In genomic region chr12:116448165-116448756, GRCh38 we compare ENCODE assay signal across 31 cellular contexts.
"Had no signal": no experiment of that assay in that cellular context is flagged by ENCODE, and none has a peak within 500 bp of the region (broad histone marks: within the 10 kb centered on the region; RNA-seq: fewer than 3 reads in every experiment).

No MANE protein-coding gene starts in this region.

- DNase-seq: activated B cell treated with CpG ODN at 0.5 μM for 24 hours; activated CD4-positive, alpha-beta T cell treated with anti-CD3 and anti-CD28 coated beads for 1 hour; activated CD4-positive, alpha-beta T cell treated with anti-CD3 and anti-CD28 coated beads, Interleukin-2, amount 10 ng/mL, durations not matched to agents 24 days and 14 days; activated CD4-positive, alpha-beta T cell treated with anti-CD3 and anti-CD28 coated beads, Interleukin-2, amount 50 U/mL, for 48 hours; activated CD8-positive, alpha-beta memory T cell treated with anti-CD3 and anti-CD28 coated beads, Interleukin-2, amount 10 ng/mL, durations not matched to agents 7 days and 5 days; activated effector memory CD4-positive, alpha-beta T cell treated with Interleukin-2 at 50 U/mL for 16 hours; activated naive CD4-positive, alpha-beta T cell; activated T-cell treated with anti-CD3 and anti-CD28 coated beads, Interleukin-2, amount 50 U/mL, for 24 hours; aorta; central memory CD4-positive, alpha-beta T cell; MG63; MV-4-11; NCI-H1092 treated with DMSO at 0.1 percent for 48 hours; NCI-H1417 treated with DMSO at 0.1 percent for 48 hours; NCI-H1694; NCI-H2029; NCI-H2107; NCI-H2171 treated with DMSO at 0.1 percent for 48 hours; NCI-H226; NCI-H526; NCI-H82; SHP77; SW 1271 had no signal

- H3K27me3 ChIP-seq: MG63, Peyer's patch, SJSA1 had no signal

- H3K9me3 ChIP-seq: Peyer's patch, SJSA1 had no signal

- H3K4me3 Mint-ChIP-seq: activated B cell treated with CpG ODN at 0.5 μM for 24 hours; activated CD4-positive, alpha-beta T cell treated with anti-CD3 and anti-CD28 coated beads, Interleukin-2, amount 10 ng/mL, durations not matched to agents 24 days and 14 days; activated CD8-positive, alpha-beta memory T cell treated with anti-CD3 and anti-CD28 coated beads, Interleukin-2, amount 10 ng/mL, durations not matched to agents 7 days and 5 days; activated naive CD4-positive, alpha-beta T cell treated with anti-CD3 and anti-CD28 coated beads, Interleukin-2, amount 50 U/mL, for 24 hours; activated T-cell treated with anti-CD3 and anti-CD28 coated beads, Interleukin-2, amount 50 U/mL, for 24 hours; activated T-helper 1 cell treated with anti-CD3 and anti-CD28 coated beads, Interleukin-12 subunit alpha, Interleukin-12 subunit beta, Interleukin-2, Interleukin-4 antibody, amounts not matched to agents 30 ng/mL and 10 ng/mL and 1 ng/mL, durations not matched to agents 14 hours and 24 hours and 36 hours had no signal

- H3K27me3 Mint-ChIP-seq: activated B cell treated with CpG ODN at 0.5 μM for 24 hours; activated CD4-positive, alpha-beta T cell treated with anti-CD3 and anti-CD28 coated beads, Interleukin-2, amount 10 ng/mL, durations not matched to agents 24 days and 14 days; activated naive CD4-positive, alpha-beta T cell treated with anti-CD3 and anti-CD28 coated beads, Interleukin-2, amount 50 U/mL, for 24 hours; activated T-cell treated with anti-CD3 and anti-CD28 coated beads, Interleukin-2, amount 50 U/mL, for 24 hours had no signal

- H3K4me1 Mint-ChIP-seq: activated CD4-positive, alpha-beta T cell treated with anti-CD3 and anti-CD28 coated beads, Interleukin-2, amount 10 ng/mL, durations not matched to agents 24 days and 14 days; activated naive CD4-positive, alpha-beta T cell treated with anti-CD3 and anti-CD28 coated beads, Interleukin-2, amount 50 U/mL, for 24 hours had no signal

- H3K4me3 ChIP-seq: MG63, Peyer's patch, SJSA1 had no signal

- H3K4me2 ChIP-seq: KMS-11 had no signal

- H3K36me3 ChIP-seq: MG63, Peyer's patch, SJSA1 had no signal

- H3K36me3 Mint-ChIP-seq: activated CD8-positive, alpha-beta memory T cell treated with anti-CD3 and anti-CD28 coated beads, Interleukin-2, amount 10 ng/mL, durations not matched to agents 7 days and 5 days; activated naive CD4-positive, alpha-beta T cell treated with anti-CD3 and anti-CD28 coated beads, Interleukin-2, amount 50 U/mL, for 24 hours had no signal

- H3K27ac ChIP-seq: KMS-11, Peyer's patch, SJSA1 had no signal

- FAIRE-seq: bronchial epithelial cell, TTC549 had no signal

- ATAC-seq: activated CD8-positive, alpha-beta memory T cell treated with anti-CD3 and anti-CD28 coated beads, Interleukin-2, amount 10 ng/mL, durations not matched to agents 7 days and 5 days; SK-N-SH treated with all-trans-retinoic acid at 6 μM for 48 hours had no signal

- H3K9me3 Mint-ChIP-seq: activated B cell treated with CpG ODN at 0.5 μM for 24 hours; activated CD4-positive, alpha-beta T cell treated with anti-CD3 and anti-CD28 coated beads, Interleukin-2, amount 10 ng/mL, durations not matched to agents 24 days and 14 days; activated naive CD4-positive, alpha-beta T cell treated with anti-CD3 and anti-CD28 coated beads, Interleukin-2, amount 50 U/mL, for 24 hours; activated T-cell treated with anti-CD3 and anti-CD28 coated beads, Interleukin-2, amount 50 U/mL, for 24 hours; activated T-helper 1 cell treated with anti-CD3 and anti-CD28 coated beads, Interleukin-12 subunit alpha, Interleukin-12 subunit beta, Interleukin-2, Interleukin-4 antibody, amounts not matched to agents 30 ng/mL and 10 ng/mL and 1 ng/mL, durations not matched to agents 14 hours and 24 hours and 36 hours had no signal

- H3K27ac Mint-ChIP-seq: activated B cell treated with CpG ODN at 0.5 μM for 24 hours; activated CD4-positive, alpha-beta T cell treated with anti-CD3 and anti-CD28 coated beads, Interleukin-2, amount 10 ng/mL, durations not matched to agents 24 days and 14 days; activated CD8-positive, alpha-beta memory T cell treated with anti-CD3 and anti-CD28 coated beads, Interleukin-2, amount 10 ng/mL, durations not matched to agents 7 days and 5 days; activated naive CD4-positive, alpha-beta T cell treated with anti-CD3 and anti-CD28 coated beads, Interleukin-2, amount 50 U/mL, for 24 hours; activated T-cell treated with anti-CD3 and anti-CD28 coated beads, Interleukin-2, amount 50 U/mL, for 24 hours; activated T-helper 1 cell treated with anti-CD3 and anti-CD28 coated beads, Interleukin-12 subunit alpha, Interleukin-12 subunit beta, Interleukin-2, Interleukin-4 antibody, amounts not matched to agents 30 ng/mL and 10 ng/mL and 1 ng/mL, durations not matched to agents 14 hours and 24 hours and 36 hours had no signal

- H3K9ac ChIP-seq: KMS-11 had no signal

- H3K4me1 ChIP-seq: Peyer's patch, SJSA1 had no signal
